ENCODE assay signal across 22 cellular contexts in the genomic region with DNA sequence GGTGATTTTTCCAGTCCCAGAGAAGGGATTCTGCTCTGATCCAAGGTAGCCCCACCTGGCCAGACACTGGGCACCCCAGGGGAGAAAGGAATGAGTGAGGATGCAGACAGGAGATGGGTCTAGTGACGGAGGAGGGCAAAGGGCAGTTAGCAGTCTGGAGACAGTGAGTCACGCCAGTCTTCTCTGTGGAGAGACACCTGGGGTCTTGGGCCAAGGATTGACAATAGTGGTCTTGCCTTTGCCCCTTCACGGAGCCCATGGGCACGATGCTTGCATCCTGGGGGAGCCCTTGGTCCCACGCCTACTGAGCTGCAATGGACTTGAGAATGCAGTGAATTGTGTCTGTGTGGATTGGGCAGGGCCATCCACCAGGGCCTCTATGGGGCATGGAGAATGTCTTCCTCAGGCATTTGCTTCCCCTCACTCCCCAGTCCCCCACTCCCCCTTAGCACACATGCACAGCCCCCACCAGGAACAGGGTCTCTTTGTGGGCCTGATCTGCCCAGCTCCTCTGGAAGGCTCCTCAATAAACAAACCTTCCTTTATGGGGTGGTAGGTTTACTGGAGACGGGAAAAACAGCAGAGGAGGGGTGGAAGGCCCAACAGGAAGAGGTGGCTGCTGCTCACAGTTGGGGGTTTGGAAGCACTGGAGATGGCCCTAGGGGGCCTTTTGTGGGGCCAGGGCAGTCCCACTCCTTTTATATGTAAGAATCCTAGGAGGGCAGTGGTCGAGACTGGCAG. TPM values are rescaled to one million over a fixed set of nuclear protein-coding genes. Genes with fewer than 3 reads are reported as not detected.
DNase-seq lines count a peak whose midpoint lies in the region; ATAC-seq and TF ChIP-seq lines count a peak whose summit lies in the region.
"Had no signal": no experiment of that assay in that cellular context is flagged by ENCODE, and none has a peak within 500 bp of the region (broad histone marks: within the 10 kb centered on the region; RNA-seq: fewer than 3 reads in every experiment).

No MANE protein-coding gene starts in this region.

- no peak for ATAC-seq in central memory CD8-positive, alpha-beta T cell (replicated peaks; ENCODE audit: extremely low read depth, poor library complexity, severe bottlenecking)
- ATAC-seq: Panc1 had no signal

- peak; percentile 63 for DNase-seq in H7
- no peak for DNase-seq in central memory CD8-positive, alpha-beta T cell (ENCODE audit: low spot score in 2 of 2)
- DNase-seq in type B pancreatic cell (ENCODE audit: extremely low spot score, unreplicated experiment): no peak
- no peak for DNase-seq in HEK293T (ENCODE audit: extremely low spot score)
- no peak for DNase-seq in iPS-NIHi7 (ENCODE audit: extremely low spot score)
- no peak for DNase-seq in OCI-LY7 (ENCODE audit: low spot score)
- DNase-seq: activated CD4-positive, alpha-beta T cell treated with anti-CD3 and anti-CD28 coated beads, Interleukin-2, amount 50 U/mL, for 48 hours; activated naive CD4-positive, alpha-beta T cell treated with Interleukin-2 at 50 U/mL for 16 hours; EL; HFFc6; midbrain; NCI-H1105; NCI-H2081 treated with DMSO at 0.1 percent for 48 hours; NCI-H446; occipital lobe; stimulated activated CD4-positive, alpha-beta T cell treated with anti-CD3 and anti-CD28 coated beads, Interleukin-15, amount 100 ng/mL, for 24 hours; T-helper 2 cell; WERI-Rb-1 had no signal

- peaks cover 32% of the 10 kb centered on the region for H3K27me3 Mint-ChIP-seq in central memory CD8-positive, alpha-beta T cell
- H3K27me3 Mint-ChIP-seq in type B pancreatic cell: peaks cover 18% of the 10 kb centered on the region

- H3K9me2 ChIP-seq in OCI-LY7 (ENCODE audit: insufficient read depth, low read length): no peaks in the 10 kb centered on the region

- no peaks in the 10 kb centered on the region for H3K9me3 ChIP-seq in mucosa of stomach (ENCODE audit: control insufficient read depth, low read length)
- no peaks in the 10 kb centered on the region for H3K9me3 ChIP-seq in OCI-LY7 (ENCODE audit: low read length)
- H3K9me3 ChIP-seq: SJSA1 had no signal

- intact Hi-C loops in OCI-LY7 (cut with micrococcal nuclease; ENCODE audit: unreplicated experiment): no loop called here

- H3K27ac Mint-ChIP-seq in central memory CD8-positive, alpha-beta T cell (ENCODE audit: low read depth): peak overlapping the region; percentile 46
- no peak overlapping the region for H3K27ac Mint-ChIP-seq in type B pancreatic cell
- H3K27ac Mint-ChIP-seq: HFFc6 had no signal

- peaks cover 20% of the 10 kb centered on the region for H3K4me1 Mint-ChIP-seq in central memory CD8-positive, alpha-beta T cell
- H3K4me1 Mint-ChIP-seq in type B pancreatic cell (ENCODE audit: unreplicated experiment): no peaks in the 10 kb centered on the region

- BruUV-seq in OCI-LY7 (replicated peaks; lab: Mats Ljungman, UMichigan): no TSS peak

- no peak overlapping the region for H3K27ac ChIP-seq in OCI-LY7 (ENCODE audit: low read depth, low read length, poor library complexity, severe bottlenecking)
- H3K27ac ChIP-seq: SJSA1, WERI-Rb-1 had no signal

- H3K79me2 ChIP-seq in OCI-LY7 (ENCODE audit: insufficient read depth, low read depth, low read length): no peaks in the 10 kb centered on the region

- no peak overlapping the region for H3K4me3 ChIP-seq in H7 (ENCODE audit: insufficient read depth, low read depth, low read length)
- H3K4me3 ChIP-seq in mucosa of stomach (ENCODE audit: low read length): no peak overlapping the region
- no peak overlapping the region for H3K4me3 ChIP-seq in OCI-LY7 (ENCODE audit: low read depth, low read length, poor library complexity, severe bottlenecking)
- H3K4me3 ChIP-seq: SJSA1 had no signal

- POLR2A ChIA-PET in HEK293T (lab: Yijun Ruan, JAX) (no interaction called here), OCI-LY7 (lab: Charles Lee) (interaction anchor here (0.6 kb wide), 3 partner anchors 75 to 1579 kb away, joined by 3 to 5 read pairs (median 3); no protein-coding TSS in a partner anchor)

- CTCF ChIA-PET in HEK293T (lab: Yijun Ruan, JAX): interaction anchor here (1.2 to 1.6 kb wide), 2 partner anchors 12 to 70 kb away, joined by 5 read pairs; a partner anchor contains a TSS
- CTCF ChIA-PET in OCI-LY7 (lab: Charles Lee; ENCODE audit: unreplicated experiment): no interaction called here

- no peaks in the 10 kb centered on the region for H4K20me1 ChIP-seq in OCI-LY7 (ENCODE audit: insufficient read depth, low read length)

- peak overlapping the region; percentile 56 for H3K9ac ChIP-seq in mucosa of stomach (ENCODE audit: low read length)

- no peak for TF ChIP-seq CTCF in type B pancreatic cell (conservative IDR thresholded peaks at IDR 0.05)
- TF ChIP-seq CTCF in OCI-LY7 (conservative IDR thresholded peaks at IDR 0.05; ENCODE audit: low read length): no peak

- peaks cover 25% of the 10 kb centered on the region for H3K4me1 ChIP-seq in mucosa of stomach (ENCODE audit: control insufficient read depth, insufficient read depth, low read length)
- H3K4me1 ChIP-seq in OCI-LY7 (ENCODE audit: insufficient read depth, low read length, poor library complexity, severe bottlenecking): peaks cover 3% of the 10 kb centered on the region

- no peak overlapping the region for H3K4me2 ChIP-seq in OCI-LY7 (ENCODE audit: low read length)

- H3K9me3 Mint-ChIP-seq in central memory CD8-positive, alpha-beta T cell: no peaks in the 10 kb centered on the region
- no peaks in the 10 kb centered on the region for H3K9me3 Mint-ChIP-seq in type B pancreatic cell
- H3K9me3 Mint-ChIP-seq: HFFc6 had no signal

- H3K27me3 ChIP-seq in H7 (ENCODE audit: control insufficient read depth, insufficient read depth, low read length) (peaks cover 15% of the 10 kb centered on the region; the same call in 1 of the 2 replicates), mucosa of stomach (ENCODE audit: control insufficient read depth, insufficient read depth, low read length) (peaks cover 13% of the 10 kb centered on the region)

- H3K36me3 Mint-ChIP-seq in central memory CD8-positive, alpha-beta T cell (ENCODE audit: insufficient read depth): peaks cover 2% of the 10 kb centered on the region
- H3K36me3 Mint-ChIP-seq in type B pancreatic cell: no peaks in the 10 kb centered on the region

- H3K36me3 ChIP-seq in H7 (replicated peaks; ENCODE audit: control insufficient read depth, insufficient read depth, low read length) (no peaks in the 10 kb centered on the region), mucosa of stomach (ENCODE audit: control insufficient read depth, insufficient read depth, low read length) (no peaks in the 10 kb centered on the region), OCI-LY7 (ENCODE audit: insufficient read depth, low read length) (no peaks in the 10 kb centered on the region)
- H3K36me3 ChIP-seq: WERI-Rb-1 had no signal

- peak overlapping the region; percentile 7 for H3K4me3 Mint-ChIP-seq in central memory CD8-positive, alpha-beta T cell
- H3K4me3 Mint-ChIP-seq in type B pancreatic cell: peak overlapping the region; percentile 45
- H3K4me3 Mint-ChIP-seq: HFFc6 had no signal

- no peak overlapping the region for H2AFZ ChIP-seq in OCI-LY7 (ENCODE audit: low read length)

TF ChIP-seq in HEK293T, 16 proteins besides CTCF, POLR2A, EP300 and RAD21:
- TF ChIP-seq L3MBTL2 (conservative IDR thresholded peaks at IDR 0.05): no peak
- no peak for TF ChIP-seq FOXA1 (IDR thresholded peaks at IDR 0.05)
- TF ChIP-seq CTBP1 (IDR thresholded peaks at IDR 0.05; ENCODE audit: borderline replicate concordance): no peak
- TF ChIP-seq SUZ12 (IDR thresholded peaks at IDR 0.05): no peak
- TF ChIP-seq ELF4 (IDR thresholded peaks at IDR 0.05): no peak
- no peak for TF ChIP-seq BHLHE40 (IDR thresholded peaks at IDR 0.05; ENCODE audit: borderline replicate concordance)
- no peak for TF ChIP-seq NFRKB (IDR thresholded peaks at IDR 0.05)
- TF ChIP-seq HDGF (IDR thresholded peaks at IDR 0.05; ENCODE audit: borderline replicate concordance): no peak
- TF ChIP-seq SP1 (IDR thresholded peaks at IDR 0.05): no peak
- no peak for TF ChIP-seq FOXM1 (IDR thresholded peaks at IDR 0.05; ENCODE audit: borderline replicate concordance)
- no peak for TF ChIP-seq ZNF384 (IDR thresholded peaks at IDR 0.05)
- no peak for TF ChIP-seq TARDBP (IDR thresholded peaks at IDR 0.05)
- no peak for TF ChIP-seq FOXK2 (IDR thresholded peaks at IDR 0.05)
- TF ChIP-seq LEF1 (IDR thresholded peaks at IDR 0.05; ENCODE audit: borderline replicate concordance): no peak
- TF ChIP-seq ARNT (IDR thresholded peaks at IDR 0.05): no peak
- TF ChIP-seq, protein P1, sequence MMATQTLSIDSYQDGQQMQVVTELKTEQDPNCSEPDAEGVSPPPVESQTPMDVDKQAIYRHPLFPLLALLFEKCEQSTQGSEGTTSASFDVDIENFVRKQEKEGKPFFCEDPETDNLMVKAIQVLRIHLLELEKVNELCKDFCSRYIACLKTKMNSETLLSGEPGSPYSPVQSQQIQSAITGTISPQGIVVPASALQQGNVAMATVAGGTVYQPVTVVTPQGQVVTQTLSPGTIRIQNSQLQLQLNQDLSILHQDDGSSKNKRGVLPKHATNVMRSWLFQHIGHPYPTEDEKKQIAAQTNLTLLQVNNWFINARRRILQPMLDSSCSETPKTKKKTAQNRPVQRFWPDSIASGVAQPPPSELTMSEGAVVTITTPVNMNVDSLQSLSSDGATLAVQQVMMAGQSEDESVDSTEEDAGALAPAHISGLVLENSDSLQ (IDR thresholded peaks at IDR 0.05): no peak

RNA-seq across cellular contexts. Expression of a gene that starts 1.4 kb away (rescaled TPM):
- not detected in 2 replicates for total RNA-seq in H7 (2014; rRNA removed; shearing (Covaris generic))
- total RNA-seq in type B pancreatic cell (ENCODE audit: low replicate concordance) (not detected in 2 replicates), OCI-LY7 (2022) (not detected in 2 replicates)
- not detected in 2 replicates for total RNA-seq in OCI-LY7 (2014; rRNA removed; shearing (Covaris generic))
- total RNA-seq: glomerular endothelial cell, HFFc6, occipital lobe, SJSA1 had no signal

RNA-seq across cellular contexts. Expression of a gene that starts 11.4 kb away (rescaled TPM):
- 28.4 and 38.1 TPM in 2 replicates for total RNA-seq in H7 (2014; rRNA removed; shearing (Covaris generic))
- 26.6 and 40.7 TPM in 2 replicates for total RNA-seq in type B pancreatic cell (ENCODE audit: low replicate concordance)
- total RNA-seq in OCI-LY7 (2014; rRNA removed; shearing (Covaris generic)): 22.6 and 25.0 TPM in 2 replicates
- 27.9 and 28.1 TPM in 2 replicates for total RNA-seq in OCI-LY7 (2022)

RNA-seq across cellular contexts. Expression of a gene that starts 41.0 kb away (rescaled TPM):
- total RNA-seq in H7 (2014; rRNA removed; shearing (Covaris generic)): 0.62 and 3.2 TPM in 2 replicates
- total RNA-seq in type B pancreatic cell (ENCODE audit: low replicate concordance) (0.88 and 4.1 TPM in 2 replicates), OCI-LY7 (2022) (6.8 and 7.8 TPM in 2 replicates)
- 3.0 and 5.0 TPM in 2 replicates for total RNA-seq in OCI-LY7 (2014; rRNA removed; shearing (Covaris generic))
- total RNA-seq: SJSA1 had no signal

RNA-seq across cellular contexts. Expression of a gene that starts 41.3 kb away (rescaled TPM):
- total RNA-seq in H7 (2014; rRNA removed; shearing (Covaris generic)): 14.8 and 16.2 TPM in 2 replicates
- total RNA-seq in type B pancreatic cell (ENCODE audit: low replicate concordance) (57.3 and 75.0 TPM in 2 replicates), OCI-LY7 (2022) (42.7 and 48.2 TPM in 2 replicates)
- total RNA-seq in OCI-LY7 (2014; rRNA removed; shearing (Covaris generic)): 38.6 and 48.1 TPM in 2 replicates
